ENCODE assay signal across 7 cellular contexts in the genomic region with DNA sequence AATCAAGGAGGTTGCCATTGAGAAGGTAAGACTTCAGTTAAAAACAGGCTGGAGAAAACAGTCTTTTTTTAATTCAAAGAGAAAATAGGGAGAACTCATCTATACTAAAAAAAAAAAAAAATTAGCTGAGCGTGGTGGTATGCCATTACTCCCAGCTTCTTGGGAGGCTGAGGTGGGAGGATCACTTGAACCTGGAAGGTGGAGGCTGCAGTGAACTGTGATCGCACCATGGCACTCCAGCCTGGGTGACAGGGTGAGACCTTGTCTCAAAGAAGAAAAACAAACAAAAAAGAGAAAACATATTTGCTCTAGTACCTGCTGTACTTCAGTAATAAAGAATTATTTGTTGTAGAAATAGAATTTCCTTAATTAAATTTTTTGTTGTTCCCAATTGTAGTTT.
"Had no signal": no experiment of that assay in that cellular context is flagged by ENCODE, and none has a peak within 500 bp of the region (broad histone marks: within the 10 kb centered on the region; RNA-seq: fewer than 3 reads in every experiment).

No MANE protein-coding gene starts in this region.

- H3K4me3 Mint-ChIP-seq: IgD-negative memory B cell had no signal

- H3K4me2 ChIP-seq: KMS-11 had no signal

- H3K27ac Mint-ChIP-seq: IgD-negative memory B cell had no signal

- H3K27ac ChIP-seq: HL-60, KMS-11 had no signal

- H3K9ac ChIP-seq: KMS-11 had no signal

- H3K4me1 Mint-ChIP-seq: IgD-negative memory B cell had no signal

- H3K36me3 Mint-ChIP-seq: IgD-negative memory B cell had no signal

- H3K4me3 ChIP-seq: K562 had no signal

- FAIRE-seq: K562 had no signal

- DNase-seq: IMR-90, KBM-7, KG1 had no signal

- ATAC-seq: K562 had no signal

- H3K27me3 Mint-ChIP-seq: IgD-negative memory B cell had no signal
